10 cellular contexts compared by ENCODE assay signal in the genomic region with DNA sequence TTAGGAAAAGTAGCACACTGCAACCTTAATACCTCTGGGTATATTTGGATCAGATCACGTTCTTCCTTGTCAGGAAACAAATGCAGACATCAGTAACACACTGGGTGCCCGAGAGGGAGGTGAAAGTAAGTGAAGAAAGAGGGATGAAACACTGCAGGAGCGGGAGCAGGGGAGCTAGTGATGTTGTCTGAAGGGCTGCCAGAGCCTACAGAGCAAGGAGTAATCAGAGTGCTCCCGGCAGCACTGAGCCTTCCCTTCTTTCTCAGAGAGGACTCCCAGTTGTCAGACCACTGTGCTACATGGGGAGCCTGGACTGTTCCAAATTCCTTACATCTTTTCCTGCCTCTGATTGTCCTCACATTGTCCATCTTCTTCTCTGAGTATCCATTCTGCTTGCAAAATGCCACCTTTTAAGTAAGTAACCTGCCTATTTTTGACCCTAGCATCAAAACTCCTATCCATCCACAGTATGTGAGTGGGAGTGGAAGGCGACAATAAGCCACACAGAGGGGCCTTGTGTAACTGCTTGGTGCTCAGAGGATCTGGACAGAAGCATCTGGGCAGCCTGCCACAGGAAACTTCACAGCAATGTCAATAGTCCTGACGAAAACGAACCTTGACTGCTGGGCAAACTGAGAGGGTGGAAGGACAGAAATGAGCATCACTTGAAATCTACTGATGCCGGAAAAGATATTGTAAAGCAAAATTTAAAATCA. TPM values are rescaled to one million over a fixed set of nuclear protein-coding genes. Genes with fewer than 3 reads are reported as not detected.
A peak's percentile ranks its signal among the peaks of the same experiment; 100 is the strongest.
DNase-seq lines count a peak whose midpoint lies in the region; ATAC-seq and TF ChIP-seq lines count a peak whose summit lies in the region.
"Had no signal": no experiment of that assay in that cellular context is flagged by ENCODE, and none has a peak within 500 bp of the region (broad histone marks: within the 10 kb centered on the region; RNA-seq: fewer than 3 reads in every experiment).

No MANE protein-coding gene starts in this region.

- no peak overlapping the region for H3K27ac ChIP-seq in BLaER1
- peak overlapping the region; percentile 73 for H3K27ac ChIP-seq in left ventricle myocardium inferior (replicated peaks)
- no peak overlapping the region for H3K27ac ChIP-seq in prostate gland

- H3K27ac Mint-ChIP-seq in activated T-helper 17 cell treated with anti-CD3 and anti-CD28 coated beads, Interleukin-2, amount 50 U/mL, for 72 hours = peak overlapping the region; percentile 11
- peak overlapping the region in 1 of 10 donors; percentile 51 for H3K27ac Mint-ChIP-seq in naive thymus-derived CD8-positive, alpha-beta T cell
- H3K27ac Mint-ChIP-seq: activated T-helper 1 cell treated with anti-CD3 and anti-CD28 coated beads, Interleukin-12 subunit alpha, Interleukin-12 subunit beta, Interleukin-2, Interleukin-4 antibody, amounts not matched to agents 30 ng/mL and 10 ng/mL and 1 ng/mL, durations not matched to agents 14 hours and 24 hours and 36 hours had no signal

- no peak for ATAC-seq in activated T-helper 17 cell treated with anti-CD3 and anti-CD28 coated beads, Interleukin-2, amount 50 U/mL, for 72 hours (replicated peaks)
- ATAC-seq in naive thymus-derived CD8-positive, alpha-beta T cell = no peak

- H3K4me1 ChIP-seq in BLaER1 (peaks cover 14% of the 10 kb centered on the region), left ventricle myocardium inferior (peaks cover 37% of the 10 kb centered on the region), prostate gland (replicated peaks) (no peaks in the 10 kb centered on the region)

- no peaks in the 10 kb centered on the region for H3K27me3 ChIP-seq in BLaER1
- H3K27me3 ChIP-seq in left ventricle myocardium inferior (ENCODE audit: low read depth) = no peaks in the 10 kb centered on the region
- H3K27me3 ChIP-seq in prostate gland (replicated peaks; ENCODE audit: insufficient read depth) = no peaks in the 10 kb centered on the region

- no peaks in the 10 kb centered on the region for H3K9me3 ChIP-seq in BLaER1
- no peaks in the 10 kb centered on the region for H3K9me3 ChIP-seq in left ventricle myocardium inferior (replicated peaks)
- no peaks in the 10 kb centered on the region for H3K9me3 ChIP-seq in prostate gland

- H3K4me3 Mint-ChIP-seq in activated T-helper 17 cell treated with anti-CD3 and anti-CD28 coated beads, Interleukin-2, amount 50 U/mL, for 72 hours = no peak overlapping the region
- no peak overlapping the region for H3K4me3 Mint-ChIP-seq in naive thymus-derived CD8-positive, alpha-beta T cell
- H3K4me3 Mint-ChIP-seq: activated T-helper 1 cell treated with anti-CD3 and anti-CD28 coated beads, Interleukin-12 subunit alpha, Interleukin-12 subunit beta, Interleukin-2, Interleukin-4 antibody, amounts not matched to agents 30 ng/mL and 10 ng/mL and 1 ng/mL, durations not matched to agents 14 hours and 24 hours and 36 hours; CD14-positive monocyte had no signal

- WGBS in prostate gland = 67% methylated on average over 8 of the region's 8 CpGs

- peaks cover 6% of the 10 kb centered on the region for H3K4me1 Mint-ChIP-seq in activated T-helper 17 cell treated with anti-CD3 and anti-CD28 coated beads, Interleukin-2, amount 50 U/mL, for 72 hours
- H3K4me1 Mint-ChIP-seq in naive thymus-derived CD8-positive, alpha-beta T cell = peaks cover 0 to 4% (median 0%) of the 10 kb centered on the region in 4 donors

- POLR2A ChIA-PET in naive thymus-derived CD8-positive, alpha-beta T cell (lab: Charles Lee) = no interaction called here

- DNase-seq in left ventricle myocardium inferior (peak; percentile 64), posterior cingulate gyrus (peak in 6 of 10 donors; percentile 36 to 90 (median 52)), NCI-H1048 (lab: John Stamatoyannopoulos, UW) (no peak), prostate gland (ENCODE audit: low spot score) (no peak), AG08396 (ENCODE audit: low spot score) (no peak)
- no peak for DNase-seq in naive thymus-derived CD8-positive, alpha-beta T cell

- H3K27me3 Mint-ChIP-seq in activated T-helper 17 cell treated with anti-CD3 and anti-CD28 coated beads, Interleukin-2, amount 50 U/mL, for 72 hours = no peaks in the 10 kb centered on the region
- no peaks in the 10 kb centered on the region for H3K27me3 Mint-ChIP-seq in naive thymus-derived CD8-positive, alpha-beta T cell

- H3K4me3 ChIP-seq in BLaER1 (no peak overlapping the region), left ventricle myocardium inferior (no peak overlapping the region), prostate gland (no peak overlapping the region)

- no peak for TF ChIP-seq POLR2A in prostate gland (IDR thresholded peaks at IDR 0.05)

- H3K9me3 Mint-ChIP-seq in activated T-helper 17 cell treated with anti-CD3 and anti-CD28 coated beads, Interleukin-2, amount 50 U/mL, for 72 hours = no peaks in the 10 kb centered on the region
- H3K9me3 Mint-ChIP-seq in naive thymus-derived CD8-positive, alpha-beta T cell = no peaks in the 10 kb centered on the region
- H3K9me3 Mint-ChIP-seq: activated T-helper 1 cell treated with anti-CD3 and anti-CD28 coated beads, Interleukin-12 subunit alpha, Interleukin-12 subunit beta, Interleukin-2, Interleukin-4 antibody, amounts not matched to agents 30 ng/mL and 10 ng/mL and 1 ng/mL, durations not matched to agents 14 hours and 24 hours and 36 hours; CD14-positive monocyte had no signal

- H4K20me1 ChIP-seq in BLaER1 = no peaks in the 10 kb centered on the region

- TF ChIP-seq CTCF in left ventricle myocardium inferior (IDR thresholded peaks at IDR 0.05; ENCODE audit: borderline replicate concordance) (no peak), prostate gland (IDR thresholded peaks at IDR 0.05) (no peak)

- H3K36me3 ChIP-seq in BLaER1 = no peaks in the 10 kb centered on the region
- no peaks in the 10 kb centered on the region for H3K36me3 ChIP-seq in left ventricle myocardium inferior
- H3K36me3 ChIP-seq in prostate gland = no peaks in the 10 kb centered on the region

- H3K36me3 Mint-ChIP-seq in activated T-helper 17 cell treated with anti-CD3 and anti-CD28 coated beads, Interleukin-2, amount 50 U/mL, for 72 hours (ENCODE audit: low read depth) = no peaks in the 10 kb centered on the region
- no peaks in the 10 kb centered on the region for H3K36me3 Mint-ChIP-seq in naive thymus-derived CD8-positive, alpha-beta T cell
- H3K36me3 Mint-ChIP-seq: CD14-positive monocyte had no signal

- H3K4me2 ChIP-seq in BLaER1 = peak overlapping the region; percentile 6; the same call in 1 of the 2 replicates

- H3K9ac ChIP-seq in BLaER1 = no peak overlapping the region

- intact Hi-C loops in left ventricle myocardium inferior (cut with micrococcal nuclease) = no loop called here
- intact Hi-C loops in posterior cingulate gyrus (cut with DNase I) = no loop called here
- intact Hi-C loops in prostate gland (cut with DNase I) = no loop called here

RNA-seq across cellular contexts. Expression of a gene that starts 10.8 kb away (rescaled TPM):
- 10 to 100 TPM; 35.6 to 44.7 TPM for total RNA-seq in activated T-helper 17 cell treated with anti-CD3 and anti-CD28 coated beads, Interleukin-2, amount 50 U/mL, for 72 hours
- total RNA-seq in left ventricle myocardium inferior (30.2 TPM), prostate gland (10 to 100 TPM; 36.6 to 48.6 TPM)
- 10 to 100 TPM; 20.1 to 24.3 TPM for total RNA-seq in naive thymus-derived CD8-positive, alpha-beta T cell
- polyA plus RNA-seq in naive thymus-derived CD8-positive, alpha-beta T cell = 1 to 10 TPM; 2.7 to 4.3 (median 3.7) TPM

Comparison
In these comparisons a context has a peak if more than half of its experiments do, and no peak if none do; other contexts are left out.
1. DNase-seq: peak in left ventricle myocardium inferior (single experiment) and posterior cingulate gyrus (6 of 10); none in naive thymus-derived CD8-positive, alpha-beta T cell (0 of 10), NCI-H1048 (single experiment), prostate gland (single experiment) and AG08396 (single experiment).